8 cellular contexts compared by ENCODE assay signal in genomic region chr1:244919320-244920282, GRCh38. TPM values are rescaled to one million over a fixed set of nuclear protein-coding genes. Genes with fewer than 3 reads are reported as not detected.
DNase-seq lines count a peak whose midpoint lies in the region; ATAC-seq and TF ChIP-seq lines count a peak whose summit lies in the region.

No MANE protein-coding gene starts in this region.

- H3K36me3 Mint-ChIP-seq in activated naive CD4-positive, alpha-beta T cell treated with anti-CD3 and anti-CD28 coated beads, Interleukin-2, amount 10 ng/mL, durations not matched to agents 7 days and 5 days, result no peaks in the 10 kb centered on the region
- no peaks in the 10 kb centered on the region for H3K36me3 Mint-ChIP-seq in WTC11

- H3K36me3 ChIP-seq in iPS-20b (ENCODE audit: insufficient read depth, low read depth, low read length) (no peaks in the 10 kb centered on the region), uterus (no peaks in the 10 kb centered on the region)

- DNase-seq in activated naive CD4-positive, alpha-beta T cell treated with anti-CD3 and anti-CD28 coated beads, Interleukin-2, amount 10 ng/mL, durations not matched to agents 7 days and 5 days, result no peak
- DNase-seq in activated naive CD4-positive, alpha-beta T cell treated with Interleukin-2 at 50 U/mL for 16 hours, result no peak
- DNase-seq in WTC11 (ENCODE audit: low spot score) (no peak), uterus (no peak), glomerular visceral epithelial cell (ENCODE audit: extremely low spot score) (no peak)

- H3K27me3 Mint-ChIP-seq in activated naive CD4-positive, alpha-beta T cell treated with anti-CD3 and anti-CD28 coated beads, Interleukin-2, amount 10 ng/mL, durations not matched to agents 7 days and 5 days, result peaks cover 16% of the 10 kb centered on the region
- H3K27me3 Mint-ChIP-seq in WTC11 (ENCODE audit: low read depth), result peaks cover 22% of the 10 kb centered on the region

- H3K9me3 ChIP-seq in iPS-20b (ENCODE audit: insufficient read depth, low read depth, low read length), result no peaks in the 10 kb centered on the region
- no peaks in the 10 kb centered on the region for H3K9me3 ChIP-seq in uterus

- ATAC-seq in WTC11 (no peak), HG02840 (IDR thresholded peaks at IDR 0.05; ENCODE audit: low FRiP score, unreplicated experiment) (no peak), HG03025 (IDR thresholded peaks at IDR 0.05; ENCODE audit: low FRiP score, unreplicated experiment) (no peak)

- H3K27ac Mint-ChIP-seq in activated naive CD4-positive, alpha-beta T cell treated with anti-CD3 and anti-CD28 coated beads, Interleukin-2, amount 10 ng/mL, durations not matched to agents 7 days and 5 days, result no peak overlapping the region
- H3K27ac Mint-ChIP-seq in WTC11, result no peak overlapping the region

- no peaks in the 10 kb centered on the region for H3K9me3 Mint-ChIP-seq in activated naive CD4-positive, alpha-beta T cell treated with anti-CD3 and anti-CD28 coated beads, Interleukin-2, amount 10 ng/mL, durations not matched to agents 7 days and 5 days
- no peaks in the 10 kb centered on the region for H3K9me3 Mint-ChIP-seq in WTC11

- H3K4me3 Mint-ChIP-seq in activated naive CD4-positive, alpha-beta T cell treated with anti-CD3 and anti-CD28 coated beads, Interleukin-2, amount 10 ng/mL, durations not matched to agents 7 days and 5 days, result peak overlapping the region; percentile 72
- peak overlapping the region; percentile 73 for H3K4me3 Mint-ChIP-seq in WTC11

- intact Hi-C loops in uterus (cut with DNase I; ENCODE audit: low total_unique reads), result no loop called here

- H3K27ac ChIP-seq in iPS-20b (ENCODE audit: low read length) (no peak overlapping the region), uterus (no peak overlapping the region)

- no peak for TF ChIP-seq POLR2A in uterus (IDR thresholded peaks at IDR 0.05)

- H3K4me3 ChIP-seq in iPS-20b (ENCODE audit: low read length) (peak overlapping the region; percentile 74), uterus (peak overlapping the region; percentile 26 to 46)

- TF ChIP-seq CTCF in WTC11 (IDR thresholded peaks at IDR 0.05) (no peak), uterus (IDR thresholded peaks at IDR 0.05) (no peak)

- H3K4me1 ChIP-seq in iPS-20b (ENCODE audit: insufficient read depth, low read length) (0 out of 2 replicates have a peak, but pooled peaks cover 4% of the 10 kb centered on the region), uterus (no peaks in the 10 kb centered on the region)

- no peak overlapping the region for H3K9ac ChIP-seq in iPS-20b (ENCODE audit: low read depth, low read length)

- CTCF ChIA-PET in activated naive CD4-positive, alpha-beta T cell treated with anti-CD3 and anti-CD28 coated beads, Interleukin-2, amount 10 ng/mL, durations not matched to agents 7 days and 5 days (lab: Charles Lee), result no interaction called here
- CTCF ChIA-PET in WTC11 (lab: Charles Lee), result interaction anchor here (0.6 to 1.3 kb wide), 2 partner anchors 48 to 55 kb away, joined by 3 to 4 read pairs; partner anchors contain the start of gene HNRNPU

- POLR2A ChIA-PET in WTC11 (lab: Charles Lee), result interaction anchor here (0.6 to 1.0 kb wide), 2 partner anchors 179 to 211 kb away, joined by 3 to 5 read pairs; no protein-coding TSS in a partner anchor

- H3K27me3 ChIP-seq in iPS-20b (ENCODE audit: insufficient read depth, low read length) (peaks cover 32% of the 10 kb centered on the region), uterus (no peaks in the 10 kb centered on the region)

- peaks cover 11% of the 10 kb centered on the region for H3K4me1 Mint-ChIP-seq in activated naive CD4-positive, alpha-beta T cell treated with anti-CD3 and anti-CD28 coated beads, Interleukin-2, amount 10 ng/mL, durations not matched to agents 7 days and 5 days
- peaks cover 9% of the 10 kb centered on the region for H3K4me1 Mint-ChIP-seq in WTC11

TF ChIP-seq in WTC11, 78 proteins besides CTCF, POLR2A, EP300 and RAD21 (continues in another document):
- TF ChIP-seq, protein P1, sequence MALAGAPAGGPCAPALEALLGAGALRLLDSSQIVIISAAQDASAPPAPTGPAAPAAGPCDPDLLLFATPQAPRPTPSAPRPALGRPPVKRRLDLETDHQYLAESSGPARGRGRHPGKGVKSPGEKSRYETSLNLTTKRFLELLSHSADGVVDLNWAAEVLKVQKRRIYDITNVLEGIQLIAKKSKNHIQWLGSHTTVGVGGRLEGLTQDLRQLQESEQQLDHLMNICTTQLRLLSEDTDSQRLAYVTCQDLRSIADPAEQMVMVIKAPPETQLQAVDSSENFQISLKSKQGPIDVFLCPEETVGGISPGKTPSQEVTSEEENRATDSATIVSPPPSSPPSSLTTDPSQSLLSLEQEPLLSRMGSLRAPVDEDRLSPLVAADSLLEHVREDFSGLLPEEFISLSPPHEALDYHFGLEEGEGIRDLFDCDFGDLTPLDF (CRISPR knock-in tag; IDR thresholded peaks at IDR 0.05), result no peak
- TF ChIP-seq SMAD3 (CRISPR knock-in tag; IDR thresholded peaks at IDR 0.05; ENCODE audit: borderline replicate concordance) (no peak), RORB (CRISPR knock-in tag; IDR thresholded peaks at IDR 0.05) (no peak), ATF6 (CRISPR knock-in tag; IDR thresholded peaks at IDR 0.05) (no peak), TCF7 (CRISPR knock-in tag; IDR thresholded peaks at IDR 0.05; ENCODE audit: low read depth) (no peak)
- TF ChIP-seq, protein P2, sequence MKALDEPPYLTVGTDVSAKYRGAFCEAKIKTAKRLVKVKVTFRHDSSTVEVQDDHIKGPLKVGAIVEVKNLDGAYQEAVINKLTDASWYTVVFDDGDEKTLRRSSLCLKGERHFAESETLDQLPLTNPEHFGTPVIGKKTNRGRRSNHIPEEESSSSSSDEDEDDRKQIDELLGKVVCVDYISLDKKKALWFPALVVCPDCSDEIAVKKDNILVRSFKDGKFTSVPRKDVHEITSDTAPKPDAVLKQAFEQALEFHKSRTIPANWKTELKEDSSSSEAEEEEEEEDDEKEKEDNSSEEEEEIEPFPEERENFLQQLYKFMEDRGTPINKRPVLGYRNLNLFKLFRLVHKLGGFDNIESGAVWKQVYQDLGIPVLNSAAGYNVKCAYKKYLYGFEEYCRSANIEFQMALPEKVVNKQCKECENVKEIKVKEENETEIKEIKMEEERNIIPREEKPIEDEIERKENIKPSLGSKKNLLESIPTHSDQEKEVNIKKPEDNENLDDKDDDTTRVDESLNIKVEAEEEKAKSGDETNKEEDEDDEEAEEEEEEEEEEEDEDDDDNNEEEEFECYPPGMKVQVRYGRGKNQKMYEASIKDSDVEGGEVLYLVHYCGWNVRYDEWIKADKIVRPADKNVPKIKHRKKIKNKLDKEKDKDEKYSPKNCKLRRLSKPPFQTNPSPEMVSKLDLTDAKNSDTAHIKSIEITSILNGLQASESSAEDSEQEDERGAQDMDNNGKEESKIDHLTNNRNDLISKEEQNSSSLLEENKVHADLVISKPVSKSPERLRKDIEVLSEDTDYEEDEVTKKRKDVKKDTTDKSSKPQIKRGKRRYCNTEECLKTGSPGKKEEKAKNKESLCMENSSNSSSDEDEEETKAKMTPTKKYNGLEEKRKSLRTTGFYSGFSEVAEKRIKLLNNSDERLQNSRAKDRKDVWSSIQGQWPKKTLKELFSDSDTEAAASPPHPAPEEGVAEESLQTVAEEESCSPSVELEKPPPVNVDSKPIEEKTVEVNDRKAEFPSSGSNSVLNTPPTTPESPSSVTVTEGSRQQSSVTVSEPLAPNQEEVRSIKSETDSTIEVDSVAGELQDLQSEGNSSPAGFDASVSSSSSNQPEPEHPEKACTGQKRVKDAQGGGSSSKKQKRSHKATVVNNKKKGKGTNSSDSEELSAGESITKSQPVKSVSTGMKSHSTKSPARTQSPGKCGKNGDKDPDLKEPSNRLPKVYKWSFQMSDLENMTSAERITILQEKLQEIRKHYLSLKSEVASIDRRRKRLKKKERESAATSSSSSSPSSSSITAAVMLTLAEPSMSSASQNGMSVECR (CRISPR knock-in tag; IDR thresholded peaks at IDR 0.05; ENCODE audit: borderline replicate concordance), result no peak
- TF ChIP-seq, protein P3, sequence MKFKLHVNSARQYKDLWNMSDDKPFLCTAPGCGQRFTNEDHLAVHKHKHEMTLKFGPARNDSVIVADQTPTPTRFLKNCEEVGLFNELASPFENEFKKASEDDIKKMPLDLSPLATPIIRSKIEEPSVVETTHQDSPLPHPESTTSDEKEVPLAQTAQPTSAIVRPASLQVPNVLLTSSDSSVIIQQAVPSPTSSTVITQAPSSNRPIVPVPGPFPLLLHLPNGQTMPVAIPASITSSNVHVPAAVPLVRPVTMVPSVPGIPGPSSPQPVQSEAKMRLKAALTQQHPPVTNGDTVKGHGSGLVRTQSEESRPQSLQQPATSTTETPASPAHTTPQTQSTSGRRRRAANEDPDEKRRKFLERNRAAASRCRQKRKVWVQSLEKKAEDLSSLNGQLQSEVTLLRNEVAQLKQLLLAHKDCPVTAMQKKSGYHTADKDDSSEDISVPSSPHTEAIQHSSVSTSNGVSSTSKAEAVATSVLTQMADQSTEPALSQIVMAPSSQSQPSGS (CRISPR knock-in tag; IDR thresholded peaks at IDR 0.05; ENCODE audit: borderline replicate concordance, low read depth), result no peak

RNA-seq across cellular contexts. Expression of gene HNRNPU, which starts 55.3 kb away (rescaled TPM):
- total RNA-seq in WTC11 (2021) (477 to 536 TPM (median 477 TPM) in 3 replicates), uterus (100 to 1,000 TPM; 154 to 603 (median 269) TPM)
